Comparison of ENCODE assay signal across 22 cellular contexts in genomic region chr2:84768840-84769239, GRCh38.
DNase-seq lines count a peak whose midpoint lies in the region; ATAC-seq and TF ChIP-seq lines count a peak whose summit lies in the region.
"Had no signal": no experiment of that assay in that cellular context is flagged by ENCODE, and none has a peak within 500 bp of the region (broad histone marks: within the 10 kb centered on the region; RNA-seq: fewer than 3 reads in every experiment).

No MANE protein-coding gene starts in this region.

- DNase-seq in activated CD4-positive, alpha-beta T cell treated with anti-CD3 and anti-CD28 coated beads, Interleukin-2, amount 10 ng/mL, durations not matched to agents 24 days and 14 days, result peak; percentile 47
- no peak for DNase-seq in activated CD4-positive, alpha-beta T cell treated with anti-CD3 and anti-CD28 coated beads, Interleukin-2, amount 50 U/mL, for 1 hour
- DNase-seq in PC-3 (peak; percentile 34), foreskin keratinocyte (peak; percentile 33 to 59), transverse colon (peak; percentile 41), HK-2 (ENCODE audit: unreplicated experiment) (no peak)
- DNase-seq: BE2C; CD4-positive, CD25-positive, alpha-beta regulatory T cell; DND-41; IMR-90; MV-4-11; NCI-H1105 treated with DMSO at 0.1 percent for 48 hours; NCI-H1694 treated with DMSO at 0.1 percent for 48 hours; NCI-H2107; NCI-H446; NCI-H526; NK-92 treated with Interleukin-12 subunit alpha and Interleukin-12 subunit beta, amount 100 ng/mL, for 24 hours; Peyer's patch had no signal

- peaks cover 10% of the 10 kb centered on the region for H3K27me3 Mint-ChIP-seq in activated CD4-positive, alpha-beta T cell treated with anti-CD3 and anti-CD28 coated beads, Interleukin-2, amount 10 ng/mL, durations not matched to agents 24 days and 14 days

- H3K4me1 ChIP-seq in PC-3 (ENCODE audit: insufficient read depth, low read length), result no peaks in the 10 kb centered on the region
- no peaks in the 10 kb centered on the region for H3K4me1 ChIP-seq in foreskin keratinocyte
- H3K4me1 ChIP-seq in transverse colon, result peaks cover 0 to 6% (median 0%) of the 10 kb centered on the region in 4 donors
- H3K4me1 ChIP-seq: BE2C, Peyer's patch had no signal

- POLR2A ChIA-PET in PC-3 (lab: Charles Lee; ENCODE audit: unreplicated experiment), result no interaction called here

- in situ Hi-C loops in transverse colon (cut with MboI; ENCODE audit: low pct_ligation_motif_present in 1 of 4, low pct_unique_long_range_greater_than_20kb in 1 of 4, low sequenced_read_pairs in 3 of 4), result no loop called here

- H3K4me1 Mint-ChIP-seq in activated CD4-positive, alpha-beta T cell treated with anti-CD3 and anti-CD28 coated beads, Interleukin-2, amount 10 ng/mL, durations not matched to agents 24 days and 14 days, result no peaks in the 10 kb centered on the region

- 78 to 80% methylated on average over 1 to 4 of the region's 4 CpGs for whole genome bisulfite sequencing in transverse colon (ENCODE audit: low coverage in 1 of 2), 2 donors

- H3K9me2 ChIP-seq in PC-3 (replicated peaks; ENCODE audit: low read length), result no peaks in the 10 kb centered on the region

- no peaks in the 10 kb centered on the region for H3K36me3 ChIP-seq in PC-3 (ENCODE audit: low read depth, low read length)
- H3K36me3 ChIP-seq in transverse colon, result no peaks in the 10 kb centered on the region
- H3K36me3 ChIP-seq: BE2C, Peyer's patch had no signal

- no peak overlapping the region for H3K4me2 ChIP-seq in PC-3 (ENCODE audit: low read length)
- H3K4me2 ChIP-seq: KMS-11 had no signal

- no peak overlapping the region for H3K4me3 Mint-ChIP-seq in activated CD4-positive, alpha-beta T cell treated with anti-CD3 and anti-CD28 coated beads, Interleukin-2, amount 10 ng/mL, durations not matched to agents 24 days and 14 days
- H3K4me3 Mint-ChIP-seq: CD4-positive, CD25-positive, alpha-beta regulatory T cell had no signal

- no TSS peak for BruUV-seq in PC-3 (replicated peaks; lab: Mats Ljungman, UMichigan)

- no peak for TF ChIP-seq POLR2A in transverse colon (IDR thresholded peaks at IDR 0.05)

- H3K9me3 Mint-ChIP-seq in activated CD4-positive, alpha-beta T cell treated with anti-CD3 and anti-CD28 coated beads, Interleukin-2, amount 10 ng/mL, durations not matched to agents 24 days and 14 days, result peaks cover 2% of the 10 kb centered on the region

- H3K79me2 ChIP-seq in PC-3 (ENCODE audit: low read length), result no peaks in the 10 kb centered on the region

- no peak overlapping the region for H2AFZ ChIP-seq in PC-3 (ENCODE audit: low read length)

- intact Hi-C loops in activated CD4-positive, alpha-beta T cell treated with anti-CD3 and anti-CD28 coated beads, Interleukin-2, amount 10 ng/mL, durations not matched to agents 24 days and 14 days (cut with micrococcal nuclease), result no loop called here
- intact Hi-C loops in PC-3 (cut with micrococcal nuclease), result no loop called here
- intact Hi-C loops in transverse colon (cut with DNase I; ENCODE audit: low total_unique reads), result no loop called here

- peaks cover 4% of the 10 kb centered on the region for H3K36me3 Mint-ChIP-seq in activated CD4-positive, alpha-beta T cell treated with anti-CD3 and anti-CD28 coated beads, Interleukin-2, amount 10 ng/mL, durations not matched to agents 24 days and 14 days (ENCODE audit: low read depth)

- no peak for TF ChIP-seq EP300 in transverse colon (IDR thresholded peaks at IDR 0.05; ENCODE audit: low read depth)

- no peak overlapping the region for H3K27ac Mint-ChIP-seq in activated CD4-positive, alpha-beta T cell treated with anti-CD3 and anti-CD28 coated beads, Interleukin-2, amount 10 ng/mL, durations not matched to agents 24 days and 14 days

- H3K9me3 ChIP-seq in PC-3 (ENCODE audit: low read length), result no peaks in the 10 kb centered on the region
- H3K9me3 ChIP-seq in transverse colon, result peaks cover 15 to 25% of the 10 kb centered on the region in 2 donors
- H3K9me3 ChIP-seq: BE2C had no signal

- H3F3A ChIP-seq in PC-3 (ENCODE audit: low read length, unreplicated experiment), result no peaks in the 10 kb centered on the region

- no peak overlapping the region for H3K27ac ChIP-seq in PC-3 (ENCODE audit: low read length)
- H3K27ac ChIP-seq in foreskin keratinocyte, result no peak overlapping the region
- H3K27ac ChIP-seq in transverse colon, result peak overlapping the region in 2 of 4 donors; percentile 34 to 36
- H3K27ac ChIP-seq: KMS-11, Peyer's patch had no signal

- H3K9ac ChIP-seq in PC-3 (ENCODE audit: low read length), result no peak overlapping the region
- H3K9ac ChIP-seq: KMS-11 had no signal

- H3K4me3 ChIP-seq in PC-3 (ENCODE audit: low read length), result no peak overlapping the region
- H3K4me3 ChIP-seq in transverse colon, result no peak overlapping the region
- H3K4me3 ChIP-seq: Peyer's patch had no signal

- TF ChIP-seq CTCF in PC-3 (conservative IDR thresholded peaks at IDR 0.05; ENCODE audit: low read depth, low read length), result no peak
- no peak for TF ChIP-seq CTCF in foreskin keratinocyte (conservative IDR thresholded peaks at IDR 0.05)
- TF ChIP-seq CTCF in transverse colon (IDR thresholded peaks at IDR 0.05), result no peak

- H3K27me3 ChIP-seq in PC-3 (ENCODE audit: low read length), result peaks cover 22% of the 10 kb centered on the region
- H3K27me3 ChIP-seq in foreskin keratinocyte, result no peaks in the 10 kb centered on the region
- H3K27me3 ChIP-seq in transverse colon, result no peaks in the 10 kb centered on the region
- H3K27me3 ChIP-seq: BE2C, Peyer's patch had no signal

- CTCF ChIA-PET in PC-3 (lab: Charles Lee), result no interaction called here

- no peaks in the 10 kb centered on the region for H4K20me1 ChIP-seq in PC-3 (ENCODE audit: low read length)

- ATAC-seq in PC-3, result no peak
- ATAC-seq in foreskin keratinocyte, result peak; percentile 78
- no peak for ATAC-seq in GM21360 (IDR thresholded peaks at IDR 0.05; ENCODE audit: unreplicated experiment)
- ATAC-seq: HCT116, SK-N-SH treated with all-trans-retinoic acid at 6 μM for 48 hours had no signal

Comparison
In these comparisons a context has a peak if more than half of its experiments do, and no peak if none do; other contexts are left out.
1. DNase-seq: peak in activated CD4-positive, alpha-beta T cell treated with anti-CD3 and anti-CD28 coated beads, Interleukin-2, amount 10 ng/mL, durations not matched to agents 24 days and 14 days (single experiment), PC-3 (single experiment), foreskin keratinocyte (2 of 2) and transverse colon (single experiment); none in activated CD4-positive, alpha-beta T cell treated with anti-CD3 and anti-CD28 coated beads, Interleukin-2, amount 50 U/mL, for 1 hour (single experiment) and HK-2 (single experiment).